8 cellular contexts compared by ENCODE assay signal in genomic region chr11:72111803-72112540, GRCh38. TPM values are rescaled to one million over a fixed set of nuclear protein-coding genes. Genes with fewer than 3 reads are reported as not detected.
DNase-seq lines count a peak whose midpoint lies in the region; ATAC-seq, FAIRE-seq and TF ChIP-seq lines count a peak whose summit lies in the region.

No MANE protein-coding gene starts in this region.

- no peaks in the 10 kb centered on the region for H3K27me3 ChIP-seq in BLaER1 treated with 17β-estradiol and CSF1 and Interleukin-3, amounts not matched to agents 10 nM and 100 nM
- H3K27me3 ChIP-seq in left lung, result no peaks in the 10 kb centered on the region

- H3K4me3 Mint-ChIP-seq in activated CD4-positive, alpha-beta T cell treated with anti-CD3 and anti-CD28 coated beads for 36 hours, result peak overlapping the region; percentile 92

- intact Hi-C loops in activated CD4-positive, alpha-beta T cell treated with anti-CD3 and anti-CD28 coated beads for 36 hours (cut with DNase I, micrococcal nuclease), result loop anchor here (1.0 to 10.0 kb wide), 13 partner anchors 9 to 1907 kb away; partner anchors contain the start of genes LAMTOR1 (in 2 of the 2), LRRC51 (in 2 of the 2), NUMA1 (in 2 of the 2) and XNDC1N (in 2 of the 2)
- intact Hi-C loops in left lung (cut with DNase I), result no loop called here

- CTCF ChIA-PET in activated CD4-positive, alpha-beta T cell treated with anti-CD3 and anti-CD28 coated beads for 36 hours (lab: Charles Lee), result interaction anchor here (0.7 to 3.0 kb wide), 7 partner anchors 26 to 319 kb away, joined by 3 to 10 read pairs (median 3); partner anchors contain the start of gene XNDC1N

- H3K4me2 ChIP-seq in BLaER1 treated with 17β-estradiol and CSF1 and Interleukin-3, amounts not matched to agents 10 nM and 100 nM, result peak overlapping the region; percentile 82 to 95 (median 89)

- POLR2A ChIA-PET in activated CD4-positive, alpha-beta T cell treated with anti-CD3 and anti-CD28 coated beads for 36 hours (lab: Charles Lee), result interaction anchor here (0.6 to 1.2 kb wide), 7 partner anchors 13 to 303 kb away, joined by 3 to 8 read pairs (median 4); partner anchors contain the start of genes NUMA1 and RNF121

- no peaks in the 10 kb centered on the region for H3K27me3 Mint-ChIP-seq in activated CD4-positive, alpha-beta T cell treated with anti-CD3 and anti-CD28 coated beads for 36 hours

- peaks cover 4% of the 10 kb centered on the region for H3K36me3 Mint-ChIP-seq in activated CD4-positive, alpha-beta T cell treated with anti-CD3 and anti-CD28 coated beads for 36 hours (ENCODE audit: low read depth)

- peaks cover 16% of the 10 kb centered on the region for H3K4me1 Mint-ChIP-seq in activated CD4-positive, alpha-beta T cell treated with anti-CD3 and anti-CD28 coated beads for 36 hours

- peak; percentile 99 for FAIRE-seq in GM19239 (lab: Jason Lieb, UNC)

- no peak for TF ChIP-seq CTCF in left lung (IDR thresholded peaks at IDR 0.05)

- H3K9me3 ChIP-seq in BLaER1 treated with 17β-estradiol and CSF1 and Interleukin-3, amounts not matched to agents 10 nM and 100 nM (replicated peaks in 1 of 11), result no peaks in the 10 kb centered on the region
- H3K9me3 ChIP-seq in left lung, result no peaks in the 10 kb centered on the region

- no peaks in the 10 kb centered on the region for H3K9me3 Mint-ChIP-seq in activated CD4-positive, alpha-beta T cell treated with anti-CD3 and anti-CD28 coated beads for 36 hours (ENCODE audit: low read depth)

- H3K27ac ChIP-seq in BLaER1 treated with 17β-estradiol and CSF1 and Interleukin-3, amounts not matched to agents 10 nM and 100 nM, result peak overlapping the region; percentile 93 to 99 (median 97)
- H3K27ac ChIP-seq in left lung, result peak overlapping the region; percentile 99 to 100

- peak overlapping the region; percentile 53 to 77 (median 64) for H3K4me3 ChIP-seq in BLaER1 treated with 17β-estradiol and CSF1 and Interleukin-3, amounts not matched to agents 10 nM and 100 nM
- peak overlapping the region; percentile 52 to 58 for H3K4me3 ChIP-seq in left lung

- no peaks in the 10 kb centered on the region for H4K20me1 ChIP-seq in BLaER1 treated with 17β-estradiol and CSF1 and Interleukin-3, amounts not matched to agents 10 nM and 100 nM

- ATAC-seq in HG03442 (IDR thresholded peaks at IDR 0.05; ENCODE audit: unreplicated experiment) (peak; percentile 87), left lung (peak; percentile 95)
- peak; percentile 89 for ATAC-seq in activated CD4-positive, alpha-beta T cell treated with anti-CD3 and anti-CD28 coated beads for 36 hours

- DNase-seq in GM19239 (ENCODE audit: insufficient read length, low spot score) (peak; percentile 59), NCI-H510A treated with DMSO at 0.1 percent for 48 hours (lab: John Stamatoyannopoulos, UW) (peak; percentile 98), dermis blood vessel endothelial cell (peak; percentile 100), left lung (peak; percentile 90 to 94)
- DNase-seq in activated CD4-positive, alpha-beta T cell treated with anti-CD3 and anti-CD28 coated beads for 36 hours, result peak; percentile 92
- DNase-seq in stimulated activated CD4-positive, alpha-beta T cell treated with anti-CD3 and anti-CD28 coated beads, Interleukin-2, amount 100 ng/mL, for 48 hours, result peak; percentile 74 to 78

- H3K9ac ChIP-seq in BLaER1 treated with 17β-estradiol and CSF1 and Interleukin-3, amounts not matched to agents 10 nM and 100 nM, result peak overlapping the region; percentile 89 to 98 (median 94)

- peaks cover 13 to 40% (median 30%) of the 10 kb centered on the region in 11 experiments; a peak in 20 of 22 replicates for H3K36me3 ChIP-seq in BLaER1 treated with 17β-estradiol and CSF1 and Interleukin-3, amounts not matched to agents 10 nM and 100 nM
- peaks cover 0 to 25% of the 10 kb centered on the region in 2 donors for H3K36me3 ChIP-seq in left lung

- H3K27ac Mint-ChIP-seq in activated CD4-positive, alpha-beta T cell treated with anti-CD3 and anti-CD28 coated beads for 36 hours, result peak overlapping the region; percentile 98

- H3K4me1 ChIP-seq in BLaER1 treated with 17β-estradiol and CSF1 and Interleukin-3, amounts not matched to agents 10 nM and 100 nM, result peaks cover 17 to 26% (median 18%) of the 10 kb centered on the region in 10 experiments
- peaks cover 8 to 16% of the 10 kb centered on the region in 2 donors for H3K4me1 ChIP-seq in left lung

RNA-seq across cellular contexts. Expression of gene ANAPC15, which starts 0.5 kb away (rescaled TPM):
- total RNA-seq in activated CD4-positive, alpha-beta T cell treated with anti-CD3 and anti-CD28 coated beads for 36 hours, result 10 to 100 TPM; 60.3 to 76.1 TPM
- total RNA-seq in dermis blood vessel endothelial cell (24.7 and 26.8 TPM in 2 replicates), left lung (10 to 100 TPM; 27.1 to 29.3 TPM)

RNA-seq across cellular contexts. Expression of gene TOMT, which starts 6.2 kb away (rescaled TPM):
- not detected for total RNA-seq in activated CD4-positive, alpha-beta T cell treated with anti-CD3 and anti-CD28 coated beads for 36 hours
- not detected in 2 replicates for total RNA-seq in dermis blood vessel endothelial cell
- not detected for total RNA-seq in left lung

RNA-seq across cellular contexts. Expression of gene LAMTOR1, which starts 8.9 kb away (rescaled TPM):
- 10 to 100 TPM; 50.7 to 52.2 TPM for total RNA-seq in activated CD4-positive, alpha-beta T cell treated with anti-CD3 and anti-CD28 coated beads for 36 hours
- total RNA-seq in dermis blood vessel endothelial cell (100 and 111 TPM in 2 replicates), left lung (100 to 1,000 TPM; 101 to 118 TPM)

RNA-seq across cellular contexts. Expression of gene FOLR3, which starts 23.6 kb away (rescaled TPM):
- not detected for total RNA-seq in activated CD4-positive, alpha-beta T cell treated with anti-CD3 and anti-CD28 coated beads for 36 hours
- not detected in 2 replicates for total RNA-seq in dermis blood vessel endothelial cell
- 10 to 100 TPM in 1 of 2 donors, under 1 TPM in 1; 0.32 to 15.6 TPM for total RNA-seq in left lung

RNA-seq across cellular contexts. Expression of gene LRRC51, which starts 31.3 kb away (rescaled TPM):
- total RNA-seq in activated CD4-positive, alpha-beta T cell treated with anti-CD3 and anti-CD28 coated beads for 36 hours, result 10 to 100 TPM in 1 of 2 experiments, 1 to 10 TPM in 1; 7.7 to 11.6 TPM
- total RNA-seq in dermis blood vessel endothelial cell, result 2.8 and 7.8 TPM in 2 replicates
- total RNA-seq in left lung, result 10 to 100 TPM in 1 of 2 donors, 1 to 10 TPM in 1; 6.7 to 13.0 TPM

Comparison
In these comparisons a context has a peak if more than half of its experiments do, and no peak if none do; other contexts are left out.
1. Peak in every context shown above with its lines: DNase-seq, ATAC-seq, H3K4me3 ChIP-seq and H3K27ac ChIP-seq.
2. intact Hi-C loops: an anchor here in activated CD4-positive, alpha-beta T cell treated with anti-CD3 and anti-CD28 coated beads for 36 hours (1.0 to 10.0 kb wide); none called in left lung.